ENCODE assay signal across 22 cellular contexts in genomic region chr1:152953761-152954160, GRCh38. TPM values are rescaled to one million over a fixed set of nuclear protein-coding genes. Genes with fewer than 3 reads are reported as not detected.
DNase-seq lines count a peak whose midpoint lies in the region; ATAC-seq and TF ChIP-seq lines count a peak whose summit lies in the region.
"Had no signal": no experiment of that assay in that cellular context is flagged by ENCODE, and none has a peak within 500 bp of the region (broad histone marks: within the 10 kb centered on the region; RNA-seq: fewer than 3 reads in every experiment).

No MANE protein-coding gene starts in this region.

- DNase-seq in HCT116 (ENCODE audit: low read depth, low spot score) (no peak), RWPE1 (ENCODE audit: low spot score) (peak; percentile 91), suprapubic skin (ENCODE audit: low spot score in 2 of 2) (no peak), cerebellum (ENCODE audit: low spot score) (no peak), ecto neural progenitor cell (ENCODE audit: low spot score) (no peak), NCI-H345 treated with DMSO at 0.1 percent for 48 hours (lab: John Stamatoyannopoulos, UW; ENCODE audit: unreplicated experiment) (no peak)
- DNase-seq: 8988T; C1 segment of cervical spinal cord; CD8-positive, alpha-beta T cell; DMS153; GOT3; Kasumi-1; MG63; NCI-H1417; NCI-H1694 treated with DMSO at 0.1 percent for 48 hours; NK-92 treated with Interleukin-12 subunit alpha and Interleukin-12 subunit beta, amount 100 ng/mL, for 24 hours; Peyer's patch had no signal

- WGBS in esophagus, 2 donors: 42% methylated on average over 7 of the region's 7 CpGs
- WGBS in suprapubic skin: 23% methylated on average over 5 of the region's 7 CpGs

- H3K4me3 ChIP-seq in HCT116 (replicated peaks in 1 of 2; ENCODE audit: low read depth in 1 of 2, low read length in 2 of 2) (no peak overlapping the region), esophagus (ENCODE audit: low read depth in 1 of 2, low read length in 2 of 2) (no peak overlapping the region), suprapubic skin (no peak overlapping the region)
- H3K4me3 ChIP-seq: MG63, Peyer's patch, SJSA1 had no signal

- H3K27ac ChIP-seq in HCT116 (ENCODE audit: low read depth, low read length): no peak overlapping the region
- peak overlapping the region; percentile 86 for H3K27ac ChIP-seq in RWPE1
- peak overlapping the region; percentile 89 to 95 for H3K27ac ChIP-seq in esophagus (ENCODE audit: low read depth in 2 of 2, low read length in 1 of 2)
- peak overlapping the region; percentile 82 for H3K27ac ChIP-seq in suprapubic skin
- H3K27ac ChIP-seq: Peyer's patch, SJSA1 had no signal

- RAD21 ChIA-PET in HCT116 (lab: Charles Lee; ENCODE audit: low non-redundant PET in 1 of 2, low total read pairs in 2 of 2, uncharacterized antibody in 2 of 2, unreplicated experiment in 2 of 2): no interaction called here

- no peak for TF ChIP-seq CTCF in HCT116 (IDR thresholded peaks at IDR 0.05 in 2 of 3, conservative IDR thresholded peaks at IDR 0.05 in 1 of 3; ENCODE audit: borderline replicate concordance in 1 of 3, insufficient read depth in 1 of 3, low read depth in 2 of 3, low read length in 2 of 3)
- TF ChIP-seq CTCF in RWPE1 (conservative IDR thresholded peaks at IDR 0.05; ENCODE audit: low read depth): no peak
- TF ChIP-seq CTCF in suprapubic skin (IDR thresholded peaks at IDR 0.05): no peak

- peaks cover 0 to 10% of the 10 kb centered on the region in 2 experiments; a peak in 2 of 4 replicates for H3K4me1 ChIP-seq in HCT116 (ENCODE audit: control insufficient read depth in 1 of 2, insufficient read depth in 2 of 2, low read length in 2 of 2)
- H3K4me1 ChIP-seq in esophagus (ENCODE audit: control insufficient read depth in 2 of 2, insufficient read depth in 2 of 2, low read length in 1 of 2): peaks cover 0 to 7% of the 10 kb centered on the region in 2 donors
- H3K4me1 ChIP-seq in suprapubic skin: peaks cover 10% of the 10 kb centered on the region
- H3K4me1 ChIP-seq: Peyer's patch, SJSA1 had no signal

- H3K4me2 ChIP-seq in HCT116 (ENCODE audit: low read length): peak overlapping the region; percentile 25; the same call in 1 of the 2 replicates

- H3K36me3 ChIP-seq in HCT116 (ENCODE audit: control insufficient read depth in 1 of 2, insufficient read depth in 2 of 2, low read length in 2 of 2) (no peaks in the 10 kb centered on the region), esophagus (ENCODE audit: control insufficient read depth in 2 of 2, insufficient read depth in 2 of 2, low read length in 1 of 2) (no peaks in the 10 kb centered on the region), suprapubic skin (no peaks in the 10 kb centered on the region)
- H3K36me3 ChIP-seq: MG63, Peyer's patch, SJSA1 had no signal

- no peaks in the 10 kb centered on the region for H4K20me1 ChIP-seq in HCT116 (ENCODE audit: insufficient read depth)

- no peaks in the 10 kb centered on the region for H3K9me3 ChIP-seq in HCT116 (ENCODE audit: control insufficient read depth in 1 of 2, insufficient read depth in 1 of 2, low read depth in 1 of 2, low read length in 2 of 2)
- H3K9me3 ChIP-seq in esophagus (ENCODE audit: control insufficient read depth in 2 of 2, insufficient read depth in 1 of 2, low read depth in 1 of 2, low read length in 1 of 2): no peaks in the 10 kb centered on the region
- H3K9me3 ChIP-seq in suprapubic skin: no peaks in the 10 kb centered on the region
- H3K9me3 ChIP-seq: MG63, Peyer's patch, SJSA1 had no signal

- no peaks in the 10 kb centered on the region for H3K79me2 ChIP-seq in HCT116 (ENCODE audit: insufficient read depth, low read length)

- intact Hi-C loops in HCT116 (cut with micrococcal nuclease): no loop called here

- H3K9me2 ChIP-seq in HCT116 (ENCODE audit: insufficient read depth): no peaks in the 10 kb centered on the region

- no peak for TF ChIP-seq RAD21 in HCT116 (IDR thresholded peaks at IDR 0.05; ENCODE audit: low read depth)

- TF ChIP-seq POLR2A in HCT116 (IDR thresholded peaks at IDR 0.05; ENCODE audit: borderline replicate concordance, extremely low read depth, insufficient read depth, insufficient read length): no peak
- TF ChIP-seq POLR2A in suprapubic skin (IDR thresholded peaks at IDR 0.05): no peak

- ATAC-seq in HCT116: peak; percentile 44; the same call in 1 of the 2 replicates
- ATAC-seq: CD8-positive, alpha-beta T cell; Right ventricle myocardium inferior had no signal

- BruUV-seq in HCT116 (replicated peaks; lab: Mats Ljungman, UMichigan): no TSS peak

- H2AFZ ChIP-seq in HCT116 (ENCODE audit: low read depth, low read length, poor library complexity, severe bottlenecking): no peak overlapping the region

- no peak overlapping the region for H3K9ac ChIP-seq in HCT116 (ENCODE audit: low read length)

- peaks cover 21% of the 10 kb centered on the region; the same call in 1 of the 2 replicates for H3K27me3 ChIP-seq in HCT116 (ENCODE audit: insufficient read depth, low read length)
- no peaks in the 10 kb centered on the region for H3K27me3 ChIP-seq in esophagus (ENCODE audit: control insufficient read depth in 1 of 2, insufficient read depth in 2 of 2, low read length in 2 of 2)
- H3K27me3 ChIP-seq in suprapubic skin: no peaks in the 10 kb centered on the region
- H3K27me3 ChIP-seq: Peyer's patch had no signal

- TF ChIP-seq EP300 in suprapubic skin (IDR thresholded peaks at IDR 0.05): no peak

- POLR2A ChIA-PET in HCT116 (lab: Charles Lee): no interaction called here
- POLR2A ChIA-PET in RWPE1 (lab: Yijun Ruan, JAX; ENCODE audit: low non-redundant PET): interaction anchor here (0.6 to 1.1 kb wide), 2 partner anchors 14 to 34 kb away, joined by 3 read pairs; no protein-coding TSS in a partner anchor

- CTCF ChIA-PET in HCT116 (lab: Charles Lee): no interaction called here
- CTCF ChIA-PET in RWPE1 (lab: Yijun Ruan, JAX): interaction anchor here (0.6 to 2.2 kb wide), 8 partner anchors 9 to 395 kb away, joined by 3 to 8 read pairs (median 5); partner anchors contain the start of gene SPRR2B

TF ChIP-seq in HCT116, 20 proteins besides CTCF, POLR2A, EP300 and RAD21 (continues in another document):
- TF ChIP-seq ELF1 (IDR thresholded peaks at IDR 0.05; ENCODE audit: borderline replicate concordance, low read depth): no peak
- TF ChIP-seq SRF (IDR thresholded peaks at IDR 0.05; ENCODE audit: low read depth): no peak
- no peak for TF ChIP-seq TCF7L2 (IDR thresholded peaks at IDR 0.05; ENCODE audit: borderline replicate concordance, extremely low read depth, insufficient read depth, insufficient read length)
- no peak for TF ChIP-seq CBX3 (IDR thresholded peaks at IDR 0.05; ENCODE audit: low read depth)
- TF ChIP-seq ATF3 (IDR thresholded peaks at IDR 0.05): no peak
- TF ChIP-seq SIN3A (IDR thresholded peaks at IDR 0.05; ENCODE audit: low read depth): no peak
- TF ChIP-seq, protein P1, sequence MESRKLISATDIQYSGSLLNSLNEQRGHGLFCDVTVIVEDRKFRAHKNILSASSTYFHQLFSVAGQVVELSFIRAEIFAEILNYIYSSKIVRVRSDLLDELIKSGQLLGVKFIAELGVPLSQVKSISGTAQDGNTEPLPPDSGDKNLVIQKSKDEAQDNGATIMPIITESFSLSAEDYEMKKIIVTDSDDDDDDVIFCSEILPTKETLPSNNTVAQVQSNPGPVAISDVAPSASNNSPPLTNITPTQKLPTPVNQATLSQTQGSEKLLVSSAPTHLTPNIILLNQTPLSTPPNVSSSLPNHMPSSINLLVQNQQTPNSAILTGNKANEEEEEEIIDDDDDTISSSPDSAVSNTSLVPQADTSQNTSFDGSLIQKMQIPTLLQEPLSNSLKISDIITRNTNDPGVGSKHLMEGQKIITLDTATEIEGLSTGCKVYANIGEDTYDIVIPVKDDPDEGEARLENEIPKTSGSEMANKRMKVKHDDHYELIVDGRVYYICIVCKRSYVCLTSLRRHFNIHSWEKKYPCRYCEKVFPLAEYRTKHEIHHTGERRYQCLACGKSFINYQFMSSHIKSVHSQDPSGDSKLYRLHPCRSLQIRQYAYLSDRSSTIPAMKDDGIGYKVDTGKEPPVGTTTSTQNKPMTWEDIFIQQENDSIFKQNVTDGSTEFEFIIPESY (IDR thresholded peaks at IDR 0.05; ENCODE audit: extremely low read depth, insufficient replicate concordance, low read length): no peak
- no peak for TF ChIP-seq EZH2 (IDR thresholded peaks at IDR 0.05)
- TF ChIP-seq YY1 (IDR thresholded peaks at IDR 0.05; ENCODE audit: extremely low read depth, insufficient replicate concordance, low read depth, low read length): no peak
- TF ChIP-seq MAX (IDR thresholded peaks at IDR 0.05): no peak

RNA-seq across cellular contexts. Expression of gene SPRR5, which starts 6.8 kb away (rescaled TPM):
- not detected for total RNA-seq in HCT116 (2021; ENCODE audit: unreplicated experiment)
- polyA plus RNA-seq in HCT116 (2012): not detected in 2 replicates
- 1 to 10 TPM; 1.1 to 4.2 TPM for polyA plus RNA-seq in esophagus
- 10 to 100 TPM; 10.7 to 42.8 (median 18.2) TPM for total RNA-seq in suprapubic skin
- total RNA-seq in cerebellum: not detected
- total RNA-seq: CD8-positive, alpha-beta T cell; G401; NCI-H460; Peyer's patch; Right ventricle myocardium inferior; SJSA1 had no signal

RNA-seq across cellular contexts. Expression of gene SPRR4, which starts 16.7 kb away (rescaled TPM):
- not detected for total RNA-seq in HCT116 (2021; ENCODE audit: unreplicated experiment)
- polyA plus RNA-seq in HCT116 (2012): not detected in 2 replicates
- polyA plus RNA-seq in esophagus: under 1 TPM in 1 of 2 donors, not detected in 1; 0.48 TPM
- total RNA-seq in suprapubic skin: 100 to 1,000 TPM in 2 of 4 donors, 10 to 100 TPM in 1, 1 to 10 TPM in 1; 1.4 to 478 (median 67.3) TPM
- total RNA-seq in cerebellum: not detected
- total RNA-seq: CD8-positive, alpha-beta T cell; G401; NCI-H460; Peyer's patch; Right ventricle myocardium inferior; SJSA1 had no signal

RNA-seq across cellular contexts. Expression of gene SPRR1A, which starts 30.1 kb away (rescaled TPM):
- not detected for total RNA-seq in HCT116 (2021; ENCODE audit: unreplicated experiment)
- polyA plus RNA-seq in HCT116 (2012): not detected in 2 replicates
- 1,000 to 10,000 TPM; 3,249 to 3,812 TPM for polyA plus RNA-seq in esophagus
- total RNA-seq in suprapubic skin: 10 to 100 TPM in 1 of 4 donors, not detected in 3; 66.5 TPM
- total RNA-seq in cerebellum: not detected
- total RNA-seq: CD8-positive, alpha-beta T cell; G401; NCI-H460; Peyer's patch; Right ventricle myocardium inferior; SJSA1 had no signal

RNA-seq across cellular contexts. Expression of gene IVL, which starts 45.4 kb away (rescaled TPM):
- total RNA-seq in HCT116 (2021; ENCODE audit: unreplicated experiment): not detected
- polyA plus RNA-seq in HCT116 (2012): 0.04 TPM in 1 of 2 replicates, not detected in the other
- 100 to 1,000 TPM; 161 to 344 TPM for polyA plus RNA-seq in esophagus
- 100 to 1,000 TPM in 3 of 4 donors, 10 to 100 TPM in 1; 50.2 to 213 (median 138) TPM for total RNA-seq in suprapubic skin
- not detected for total RNA-seq in cerebellum
- total RNA-seq: CD8-positive, alpha-beta T cell; G401; NCI-H460; Peyer's patch; Right ventricle myocardium inferior; SJSA1 had no signal

RNA-seq across cellular contexts. Expression of gene SPRR3, which starts 47.8 kb away (rescaled TPM):
- total RNA-seq in HCT116 (2021; ENCODE audit: unreplicated experiment) (not detected), suprapubic skin (not detected), cerebellum (not detected)
- 0.09 TPM in 1 of 2 replicates, not detected in the other for polyA plus RNA-seq in HCT116 (2012)
- over 10,000 TPM; 18,496 to 19,645 TPM for polyA plus RNA-seq in esophagus
- total RNA-seq: CD8-positive, alpha-beta T cell; G401; NCI-H460; Right ventricle myocardium inferior; SJSA1 had no signal

Comparison
In these comparisons a context has a peak if more than half of its experiments do, and no peak if none do; other contexts are left out.
1. RNA of gene SPRR5, which starts 6.8 kb away (total RNA-seq): 10.7 to 42.8 TPM in suprapubic skin; not detected in HCT116 (single experiment) and not detected in cerebellum (single experiment); every median in the first group is over 10 times any median in the second.